Comparison of ENCODE assay signal across 20 cellular contexts in genomic region chr2:174704061-174704460, GRCh38.
"Had no signal": no experiment of that assay in that cellular context is flagged by ENCODE, and none has a peak within 500 bp of the region (broad histone marks: within the 10 kb centered on the region; RNA-seq: fewer than 3 reads in every experiment).

No MANE protein-coding gene starts in this region.

- H3K27ac ChIP-seq: breast epithelium, foreskin keratinocyte, testis, vagina had no signal

- H3K9me3 ChIP-seq: breast epithelium, testis, vagina had no signal

- H3K4me3 ChIP-seq: breast epithelium, lung, testis, vagina had no signal

- H3K36me3 ChIP-seq: breast epithelium, vagina had no signal

- H3K27me3 ChIP-seq: breast epithelium, testis, vagina had no signal

- DNase-seq: activated CD4-positive, alpha-beta memory T cell treated with anti-CD3 and anti-CD28 coated beads for 36 hours; activated CD4-positive, alpha-beta T cell treated with anti-CD3 and anti-CD28 coated beads for 4 hours; activated CD4-positive, CD25-positive, alpha-beta regulatory T cell; activated effector memory CD4-positive, alpha-beta T cell treated with Interleukin-2 at 50 U/mL for 16 hours; activated naive CD4-positive, alpha-beta T cell treated with anti-CD3 and anti-CD28 coated beads for 36 hours; activated naive CD8-positive, alpha-beta T cell treated with anti-CD3 and anti-CD28 coated beads, Interleukin-2, amount 10 ng/mL, durations not matched to agents 7 days and 5 days; activated T-cell treated with anti-CD3 and anti-CD28 coated beads, Interleukin-2, amount 50 U/mL, for 72 hours; amniotic stem cell; effector memory CD4-positive, alpha-beta T cell; foreskin keratinocyte; kidney; naive B cell; retina; stimulated activated CD4-positive, alpha-beta T cell treated with anti-CD3 and anti-CD28 coated beads, Interleukin-2, amount 100 ng/mL, for 48 hours; stimulated activated CD8-positive, alpha-beta memory T cell treated with anti-CD3 and anti-CD28 coated beads, Interleukin-4, amount 100 ng/mL, for 48 hours; stimulated activated naive B cell treated with anti-CD40 and anti-IgM and Interleukin-4, amounts not matched to agents 10 μg/mL and 1 μg/mL and 100 μg/mL, for 72 hours; testis had no signal

- H3K4me1 ChIP-seq: breast epithelium, foreskin keratinocyte, testis, vagina had no signal

- ATAC-seq: activated T-cell treated with anti-CD3 and anti-CD28 coated beads, Interleukin-2, amount 50 U/mL, for 72 hours; foreskin keratinocyte; stimulated activated naive B cell treated with anti-CD40 and anti-IgM and Interleukin-4, amounts not matched to agents 10 μg/mL and 1 μg/mL and 100 μg/mL, for 72 hours had no signal
